In the genomic region with DNA sequence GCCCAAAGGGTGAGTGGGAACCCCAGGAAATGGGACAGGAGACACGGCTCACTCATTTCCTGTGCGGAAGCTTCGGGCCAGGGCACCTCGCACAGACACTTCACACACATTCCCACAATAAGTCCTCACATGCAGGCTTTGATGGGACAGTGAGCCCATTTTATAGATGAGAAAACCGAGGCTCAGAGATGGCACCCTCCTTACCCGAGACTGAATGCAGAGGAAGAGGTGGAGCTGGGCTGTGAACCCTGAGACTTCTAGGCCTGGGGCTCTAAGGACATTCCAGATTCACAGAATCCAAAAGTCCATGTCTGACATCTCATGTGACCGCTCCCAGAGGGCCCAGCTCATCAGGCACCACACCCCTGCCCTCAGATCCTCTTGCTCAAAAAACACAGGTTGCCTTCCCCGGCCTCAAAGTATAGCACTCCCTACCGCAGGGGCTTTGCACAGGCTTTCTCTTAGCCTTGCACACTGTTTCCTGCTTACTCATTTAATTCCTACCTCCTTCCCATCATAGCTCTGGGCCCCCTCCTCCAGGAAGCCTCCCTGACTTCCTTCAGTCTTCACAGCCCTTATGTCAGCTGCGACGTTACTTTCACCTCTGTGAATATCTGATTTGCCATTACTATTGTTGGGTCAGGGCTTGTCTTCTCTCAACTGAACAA, we compare ENCODE assay signal across 14 cellular contexts.
"Had no signal": no experiment of that assay in that cellular context is flagged by ENCODE, and none has a peak within 500 bp of the region (broad histone marks: within the 10 kb centered on the region; RNA-seq: fewer than 3 reads in every experiment).

No MANE protein-coding gene starts in this region.

- FAIRE-seq: kidney had no signal

- H3K4me3 Mint-ChIP-seq: activated CD4-positive, alpha-beta T cell treated with anti-CD3 and anti-CD28 coated beads, Interleukin-2, amount 10 ng/mL, durations not matched to agents 7 days and 5 days; stimulated activated naive CD8-positive, alpha-beta T cell treated with anti-CD3 and anti-CD28 coated beads, Interleukin-15, Interleukin-2, amounts not matched to agents 100 ng/mL and 50 ng/mL, for 24 hours; WTC11 had no signal

- H3K27ac ChIP-seq: adrenal gland, coronary artery, gastrocnemius medialis, ovary, upper lobe of right lung had no signal

- H3K9me3 ChIP-seq: adrenal gland, gastrocnemius medialis, ovary, upper lobe of right lung had no signal

- DNase-seq: activated CD4-positive, alpha-beta T cell treated with anti-CD3 and anti-CD28 coated beads, Interleukin-2, amount 10 ng/mL, durations not matched to agents 7 days and 5 days; activated gamma-delta T cell; activated T-cell treated with anti-CD3 and anti-CD28 coated beads, Interleukin-2, amount 50 U/mL, for 1 hour; effector CD8-positive, alpha-beta T cell; gastrocnemius medialis; kidney; left ventricle myocardium superior; mesendoderm; ovary; upper lobe of right lung had no signal

- H3K4me3 ChIP-seq: adrenal gland, coronary artery, gastrocnemius medialis, ovary, upper lobe of right lung had no signal

- ATAC-seq: gastrocnemius medialis, left ventricle myocardium superior, upper lobe of right lung, WTC11 had no signal

- H3K27me3 Mint-ChIP-seq: activated CD4-positive, alpha-beta T cell treated with anti-CD3 and anti-CD28 coated beads, Interleukin-2, amount 10 ng/mL, durations not matched to agents 7 days and 5 days had no signal

- H3K27ac Mint-ChIP-seq: activated CD4-positive, alpha-beta T cell treated with anti-CD3 and anti-CD28 coated beads, Interleukin-2, amount 10 ng/mL, durations not matched to agents 7 days and 5 days; stimulated activated naive CD8-positive, alpha-beta T cell treated with anti-CD3 and anti-CD28 coated beads, Interleukin-15, Interleukin-2, amounts not matched to agents 100 ng/mL and 50 ng/mL, for 24 hours; WTC11 had no signal

- H3K27me3 ChIP-seq: adrenal gland, ovary, upper lobe of right lung had no signal

- H3K36me3 ChIP-seq: adrenal gland, gastrocnemius medialis, ovary, upper lobe of right lung had no signal

- H3K4me1 ChIP-seq: adrenal gland, gastrocnemius medialis, upper lobe of right lung had no signal

- H3K9me3 Mint-ChIP-seq: stimulated activated naive CD8-positive, alpha-beta T cell treated with anti-CD3 and anti-CD28 coated beads, Interleukin-15, Interleukin-2, amounts not matched to agents 100 ng/mL and 50 ng/mL, for 24 hours had no signal
